Comparison of ENCODE assay signal across 6 cellular contexts in the genomic region with DNA sequence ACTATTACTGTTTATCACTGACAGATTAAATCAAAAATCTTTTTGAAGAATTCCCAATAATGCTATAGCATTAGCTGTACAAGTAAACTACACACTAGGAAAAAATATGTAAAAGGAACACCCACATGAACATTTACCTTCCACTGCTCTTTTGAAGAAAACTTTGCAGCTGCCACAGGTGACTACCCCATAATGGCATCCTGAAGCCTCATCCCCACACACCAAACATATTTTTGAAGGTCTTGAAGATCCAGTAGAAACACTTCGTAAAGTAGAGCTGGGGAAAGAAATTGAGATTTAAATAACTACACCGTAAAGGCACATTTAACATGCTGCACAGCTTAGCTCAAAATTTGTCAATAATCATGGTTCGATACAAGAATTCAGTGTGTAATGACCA.
"Had no signal": no experiment of that assay in that cellular context is flagged by ENCODE, and none has a peak within 500 bp of the region (broad histone marks: within the 10 kb centered on the region; RNA-seq: fewer than 3 reads in every experiment).

No MANE protein-coding gene starts in this region.

- H3K9me3 ChIP-seq: HAP-1 had no signal

- H3K4me1 Mint-ChIP-seq: GM23338 had no signal

- H3K9me3 Mint-ChIP-seq: GM23338 had no signal

- ATAC-seq: GM23338, HCT116, K562 had no signal

- H3K4me2 ChIP-seq: GM23338 had no signal

- H3K27ac Mint-ChIP-seq: GM23338, HFFc6 had no signal

- DNase-seq: HFFc6, IMR-90 had no signal

- H3K4me3 Mint-ChIP-seq: GM23338, HFFc6 had no signal

- H2AFZ ChIP-seq: GM23338 had no signal
